Comparison of ENCODE assay signal across 21 cellular contexts in the genomic region with DNA sequence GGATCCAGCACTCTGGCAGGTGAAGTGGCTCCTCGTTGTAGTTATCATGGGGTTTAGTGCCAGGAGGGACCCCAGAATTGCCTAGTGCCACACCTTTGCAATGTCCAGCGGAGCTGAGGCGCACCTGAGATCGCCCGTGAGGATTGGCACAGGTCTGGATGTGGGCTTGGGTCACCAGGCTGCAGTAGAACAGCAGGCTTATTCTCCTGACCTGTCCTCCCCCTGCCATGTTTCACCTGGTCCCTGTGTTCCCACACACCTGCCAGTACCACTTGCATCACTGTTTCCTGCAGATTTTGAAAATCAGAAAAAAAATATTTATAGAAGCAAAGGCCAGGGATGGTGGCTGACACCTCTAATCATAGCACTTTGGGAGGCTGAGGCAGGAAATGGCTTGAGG. TPM values are rescaled to one million over a fixed set of nuclear protein-coding genes. Genes with fewer than 3 reads are reported as not detected.
DNase-seq lines count a peak whose midpoint lies in the region; ATAC-seq and TF ChIP-seq lines count a peak whose summit lies in the region.
"Had no signal": no experiment of that assay in that cellular context is flagged by ENCODE, and none has a peak within 500 bp of the region (broad histone marks: within the 10 kb centered on the region; RNA-seq: fewer than 3 reads in every experiment).

No MANE protein-coding gene starts in this region.

- no peak for TF ChIP-seq EP300 in stomach (IDR thresholded peaks at IDR 0.05)

- no peaks in the 10 kb centered on the region for H3K4me1 ChIP-seq in stomach
- H3K4me1 ChIP-seq in right atrium auricular region: peaks cover 0 to 30% of the 10 kb centered on the region in 2 donors
- H3K4me1 ChIP-seq: BE2C had no signal

- H3K27me3 ChIP-seq in stomach (no peaks in the 10 kb centered on the region), right atrium auricular region (no peaks in the 10 kb centered on the region)
- H3K27me3 ChIP-seq: BE2C, BLaER1 had no signal

- no peaks in the 10 kb centered on the region for H3K9me3 ChIP-seq in stomach
- no peaks in the 10 kb centered on the region for H3K9me3 ChIP-seq in right atrium auricular region
- H3K9me3 ChIP-seq: BE2C, BLaER1 had no signal

- DNase-seq in islet precursor cell (peak; percentile 38), left lobe of liver (ENCODE audit: low spot score) (peak; percentile 67), stomach (peak; percentile 17), NCI-H748 treated with DMSO at 0.1 percent for 48 hours (lab: John Stamatoyannopoulos, UW) (no peak), right atrium auricular region (ENCODE audit: low spot score) (no peak)
- DNase-seq: 8988T; ACHN; BE2C; C1 segment of cervical spinal cord; CD4-positive, alpha-beta memory T cell; CD4-positive, CD25-positive, alpha-beta regulatory T cell; COR-L47; DMS 273 treated with DMSO at 0.1 percent for 48 hours; DMS153; DMS53; DMS79; DND-41; EL; GDM1 had no signal

- intact Hi-C loops in stomach (cut with DNase I; ENCODE audit: low total_unique reads): no loop called here

- TF ChIP-seq CTCF in stomach (IDR thresholded peaks at IDR 0.05): no peak
- TF ChIP-seq CTCF in right atrium auricular region (IDR thresholded peaks at IDR 0.05): no peak

- no peak overlapping the region for H3K4me3 ChIP-seq in stomach
- no peak overlapping the region for H3K4me3 ChIP-seq in right atrium auricular region
- H3K4me3 ChIP-seq: BLaER1, GM12878 had no signal

- H3K27ac ChIP-seq in stomach (no peak overlapping the region), right atrium auricular region (no peak overlapping the region)
- H3K27ac ChIP-seq: BLaER1 had no signal

- WGBS in stomach, 5 donors: 67 to 91% (median 83%) methylated on average over 4 to 5 of the region's 5 CpGs

- H3K36me3 ChIP-seq in stomach (peaks cover 57 to 84% (median 81%) of the 10 kb centered on the region in 4 donors), right atrium auricular region (peaks cover 75% of the 10 kb centered on the region)

- TF ChIP-seq POLR2A in stomach (IDR thresholded peaks at IDR 0.05): no peak

- ATAC-seq in left lobe of liver: peak; percentile 71
- ATAC-seq: GM12878 had no signal

RNA-seq across cellular contexts. Expression of a gene that starts 16.7 kb away (rescaled TPM):
- total RNA-seq in left lobe of liver (33.4 TPM), stomach (100 to 1,000 TPM in 3 of 5 donors, 10 to 100 TPM in 2; 44.2 to 110 (median 104) TPM), right atrium auricular region (100 to 1,000 TPM in 1 of 2 donors, 10 to 100 TPM in 1; 75.9 to 116 TPM)
- 10 to 100 TPM; 38.5 to 56.6 (median 40.7) TPM for polyA plus RNA-seq in stomach

RNA-seq across cellular contexts. Expression of a gene that starts 35.6 kb away (rescaled TPM):
- total RNA-seq in left lobe of liver: 10.3 TPM
- 100 to 1,000 TPM in 2 of 5 donors, 10 to 100 TPM in 3; 34.4 to 116 (median 78.8) TPM for total RNA-seq in stomach
- polyA plus RNA-seq in stomach: 10 to 100 TPM; 23.1 to 34.0 (median 28.8) TPM
- total RNA-seq in right atrium auricular region: 100 to 1,000 TPM; 145 to 174 TPM

Comparison
In these comparisons a context has a peak if more than half of its experiments do, and no peak if none do; other contexts are left out.
1. DNase-seq: peak in islet precursor cell (single experiment), left lobe of liver (single experiment) and stomach (single experiment); none in NCI-H748 treated with DMSO at 0.1 percent for 48 hours (single experiment) and right atrium auricular region (single experiment).